Comparison of ENCODE assay signal across 28 cellular contexts in the genomic region with DNA sequence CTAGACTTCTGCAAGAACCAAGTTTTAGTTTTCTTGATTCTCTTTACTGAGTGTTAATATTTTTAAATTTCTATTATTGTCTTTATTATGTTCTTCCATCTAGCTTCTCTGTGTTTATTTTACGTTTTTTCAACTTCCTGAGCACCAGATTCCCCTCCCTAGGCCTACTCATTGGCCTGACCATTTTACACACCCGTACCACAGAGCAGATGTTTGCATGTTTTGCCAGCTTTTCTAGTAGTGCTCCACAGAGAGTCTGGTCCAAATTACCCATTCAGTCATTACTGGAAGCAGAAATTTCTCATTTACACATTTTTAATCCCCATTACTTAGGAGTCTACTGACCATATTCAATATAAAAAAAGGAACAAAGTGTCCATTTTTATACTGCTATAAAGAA.
"Had no signal": no experiment of that assay in that cellular context is flagged by ENCODE, and none has a peak within 500 bp of the region (broad histone marks: within the 10 kb centered on the region; RNA-seq: fewer than 3 reads in every experiment).

No MANE protein-coding gene starts in this region.

- ATAC-seq: activated CD8-positive, alpha-beta T cell treated with anti-CD3 and anti-CD28 coated beads for 36 hours; activated T-cell treated with anti-CD3 and anti-CD28 coated beads, Interleukin-2, amount 50 U/mL, for 72 hours; activated T-helper 17 cell treated with anti-CD3 and anti-CD28 coated beads, Interleukin-2, amount 50 U/mL, for 72 hours; PC-3; Right ventricle myocardium inferior had no signal

- H3K4me3 ChIP-seq: cardiac muscle cell, Peyer's patch had no signal

- DNase-seq: activated CD4-positive, alpha-beta T cell treated with anti-CD3 and anti-CD28 coated beads, Interleukin-2, amount 10 ng/mL, durations not matched to agents 24 days and 14 days; activated CD4-positive, alpha-beta T cell treated with anti-CD3 and anti-CD28 coated beads, Interleukin-2, amount 50 U/mL, for 4 hours; activated CD8-positive, alpha-beta T cell treated with anti-CD3 and anti-CD28 coated beads for 36 hours; activated effector memory CD4-positive, alpha-beta T cell treated with anti-CD3 and anti-CD28 coated beads, Interleukin-2, amount 50 U/mL, for 16 hours; activated naive CD4-positive, alpha-beta T cell; activated naive CD4-positive, alpha-beta T cell treated with anti-CD3 and anti-CD28 coated beads, Interleukin-2, amount 50 U/mL, for 16 hours; activated naive CD8-positive, alpha-beta T cell treated with anti-CD3 and anti-CD28 coated beads for 36 hours; activated T-cell treated with anti-CD3 and anti-CD28 coated beads, Interleukin-2, amount 50 U/mL, for 1 hour; activated T-cell treated with anti-CD3 and anti-CD28 coated beads, Interleukin-2, amount 50 U/mL, for 72 hours; amniotic stem cell; aorta; brain microvascular endothelial cell; MM.1S; MV-4-11; NCI-H1092; NCI-H1436 treated with DMSO at 0.1 percent for 48 hours; NCI-H1694 treated with DMSO at 0.1 percent for 48 hours; NCI-H2029; NCI-H345; NCI-H524 treated with DMSO at 0.1 percent for 48 hours; NCI-H748 treated with DMSO at 0.1 percent for 48 hours; NK-92 treated with Interleukin-12 subunit alpha and Interleukin-12 subunit beta, amount 100 ng/mL, for 24 hours; PC-3; Peyer's patch; T1000 had no signal
